ENCODE assay signal across 12 cellular contexts in genomic region chr4:128853741-128854140, GRCh38. TPM values are rescaled to one million over a fixed set of nuclear protein-coding genes. Genes with fewer than 3 reads are reported as not detected.
DNase-seq lines count a peak whose midpoint lies in the region; ATAC-seq lines count a peak whose summit lies in the region.
"Had no signal": no experiment of that assay in that cellular context is flagged by ENCODE, and none has a peak within 500 bp of the region (broad histone marks: within the 10 kb centered on the region; RNA-seq: fewer than 3 reads in every experiment).

No MANE protein-coding gene starts in this region.

- no peaks in the 10 kb centered on the region for H3K27me3 Mint-ChIP-seq in activated naive CD4-positive, alpha-beta T cell treated with anti-CD3 and anti-CD28 coated beads, Interleukin-2, amount 50 U/mL, for 24 hours
- H3K27me3 Mint-ChIP-seq in activated CD8-positive, alpha-beta T cell treated with anti-CD3 and anti-CD28 coated beads, Interleukin-2, amount 10 ng/mL, durations not matched to agents 7 days and 5 days (ENCODE audit: low read depth), result no peaks in the 10 kb centered on the region

- no peak for ATAC-seq in activated CD8-positive, alpha-beta T cell treated with anti-CD3 and anti-CD28 coated beads, Interleukin-2, amount 10 ng/mL, durations not matched to agents 7 days and 5 days
- ATAC-seq in HG02588 (IDR thresholded peaks at IDR 0.05; ENCODE audit: unreplicated experiment), result no peak
- ATAC-seq: gastroesophageal sphincter had no signal

- H3K27ac Mint-ChIP-seq in activated naive CD4-positive, alpha-beta T cell treated with anti-CD3 and anti-CD28 coated beads, Interleukin-2, amount 50 U/mL, for 24 hours, result peak overlapping the region; percentile 87
- H3K27ac Mint-ChIP-seq in activated CD8-positive, alpha-beta T cell treated with anti-CD3 and anti-CD28 coated beads, Interleukin-2, amount 10 ng/mL, durations not matched to agents 7 days and 5 days, result peak overlapping the region; percentile 80

- H3K4me1 Mint-ChIP-seq in activated naive CD4-positive, alpha-beta T cell treated with anti-CD3 and anti-CD28 coated beads, Interleukin-2, amount 50 U/mL, for 24 hours, result peaks cover 25% of the 10 kb centered on the region
- H3K4me1 Mint-ChIP-seq in activated CD8-positive, alpha-beta T cell treated with anti-CD3 and anti-CD28 coated beads, Interleukin-2, amount 10 ng/mL, durations not matched to agents 7 days and 5 days (ENCODE audit: low read depth), result peaks cover 48% of the 10 kb centered on the region

- DNase-seq in activated naive CD4-positive, alpha-beta T cell (lab: John Stamatoyannopoulos, UW), result no peak
- DNase-seq in activated CD8-positive, alpha-beta T cell treated with anti-CD3 and anti-CD28 coated beads, Interleukin-2, amount 10 ng/mL, durations not matched to agents 7 days and 5 days, result no peak
- peak; percentile 78 for DNase-seq in islet precursor cell
- DNase-seq in NCI-H2171 (lab: John Stamatoyannopoulos, UW), result no peak
- DNase-seq in T-helper 2 cell, result no peak
- no peak for DNase-seq in stimulated activated CD8-positive, alpha-beta memory T cell treated with anti-CD3 and anti-CD28 coated beads, Interleukin-4, amount 100 ng/mL, for 48 hours
- DNase-seq: midbrain, NCI-H1092 treated with DMSO at 0.1 percent for 48 hours, NCI-H2227 treated with DMSO at 0.1 percent for 48 hours had no signal

- H3K36me3 Mint-ChIP-seq in activated naive CD4-positive, alpha-beta T cell treated with anti-CD3 and anti-CD28 coated beads, Interleukin-2, amount 50 U/mL, for 24 hours, result peaks cover 15% of the 10 kb centered on the region
- peaks cover 71% of the 10 kb centered on the region for H3K36me3 Mint-ChIP-seq in activated CD8-positive, alpha-beta T cell treated with anti-CD3 and anti-CD28 coated beads, Interleukin-2, amount 10 ng/mL, durations not matched to agents 7 days and 5 days (ENCODE audit: low read depth)

- H3K9me3 Mint-ChIP-seq in activated naive CD4-positive, alpha-beta T cell treated with anti-CD3 and anti-CD28 coated beads, Interleukin-2, amount 50 U/mL, for 24 hours, result no peaks in the 10 kb centered on the region
- H3K9me3 Mint-ChIP-seq in activated CD8-positive, alpha-beta T cell treated with anti-CD3 and anti-CD28 coated beads, Interleukin-2, amount 10 ng/mL, durations not matched to agents 7 days and 5 days (ENCODE audit: insufficient read depth), result no peaks in the 10 kb centered on the region

- CTCF ChIA-PET in activated CD8-positive, alpha-beta T cell treated with anti-CD3 and anti-CD28 coated beads, Interleukin-2, amount 10 ng/mL, durations not matched to agents 7 days and 5 days (lab: Charles Lee), result interaction anchor here (1.0 to 2.6 kb wide), 6 partner anchors 9 to 240 kb away, joined by 3 to 18 read pairs (median 6); partner anchors contain the start of gene SCLT1

- no peak overlapping the region for H3K4me3 Mint-ChIP-seq in activated naive CD4-positive, alpha-beta T cell treated with anti-CD3 and anti-CD28 coated beads, Interleukin-2, amount 50 U/mL, for 24 hours
- H3K4me3 Mint-ChIP-seq in activated CD8-positive, alpha-beta T cell treated with anti-CD3 and anti-CD28 coated beads, Interleukin-2, amount 10 ng/mL, durations not matched to agents 7 days and 5 days, result no peak overlapping the region

- POLR2A ChIA-PET in activated CD8-positive, alpha-beta T cell treated with anti-CD3 and anti-CD28 coated beads, Interleukin-2, amount 10 ng/mL, durations not matched to agents 7 days and 5 days (lab: Charles Lee), result interaction anchor here (1.1 to 2.9 kb wide), 7 partner anchors 9 to 239 kb away, joined by 3 to 29 read pairs (median 5); partner anchors contain the start of genes JADE1 and SCLT1

RNA-seq across cellular contexts. Expression of gene JADE1, which starts 44.2 kb away (rescaled TPM):
- 10 to 100 TPM; 33.5 to 36.0 TPM for total RNA-seq in activated CD8-positive, alpha-beta T cell treated with anti-CD3 and anti-CD28 coated beads, Interleukin-2, amount 10 ng/mL, durations not matched to agents 7 days and 5 days
